18 cellular contexts compared by ENCODE assay signal in the genomic region with DNA sequence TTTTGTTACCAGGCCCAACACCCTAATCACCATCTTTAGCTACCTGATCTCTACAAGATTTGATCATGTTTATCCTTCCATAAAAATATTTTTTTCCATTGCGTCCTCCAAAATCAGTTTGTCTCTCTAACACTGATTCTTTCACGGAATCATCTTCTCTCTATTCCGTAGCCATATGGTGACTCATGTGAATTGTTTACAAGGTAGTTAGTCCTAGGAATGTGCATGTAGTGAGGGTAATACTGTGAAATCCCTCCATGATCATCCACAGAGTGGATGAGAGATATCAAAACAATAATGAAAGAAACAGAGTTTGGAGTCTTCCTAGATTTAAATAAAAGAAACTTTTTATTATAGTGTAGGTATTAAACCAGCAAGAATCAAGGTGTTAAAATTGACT.
A peak's percentile ranks its signal among the peaks of the same experiment; 100 is the strongest.
DNase-seq lines count a peak whose midpoint lies in the region; FAIRE-seq and TF ChIP-seq lines count a peak whose summit lies in the region.
"Had no signal": no experiment of that assay in that cellular context is flagged by ENCODE, and none has a peak within 500 bp of the region (broad histone marks: within the 10 kb centered on the region; RNA-seq: fewer than 3 reads in every experiment).

No MANE protein-coding gene starts in this region.

- intact Hi-C loops in ascending aorta (cut with DNase I) = no loop called here

- H3K36me3 ChIP-seq in ascending aorta = no peaks in the 10 kb centered on the region
- H3K36me3 ChIP-seq: BLaER1 treated with 17β-estradiol and CSF1 and Interleukin-3, amounts not matched to agents 10 nM and 100 nM; HAP-1 had no signal

- H3K4me3 ChIP-seq in fibroblast of villous mesenchyme (ENCODE audit: low read depth, low read length) (no peak overlapping the region), ascending aorta (no peak overlapping the region)
- H3K4me3 ChIP-seq: BLaER1 treated with 17β-estradiol and CSF1 and Interleukin-3, amounts not matched to agents 10 nM and 100 nM; GM12878; GM23248; HAP-1 had no signal

- DNase-seq in ELR (ENCODE audit: low read depth) (peak; percentile 79), M059J (ENCODE audit: low read depth) (peak; percentile 16), fibroblast of villous mesenchyme (ENCODE audit: low read depth) (peak; percentile 59), RCC 7860 (ENCODE audit: low spot score) (no peak), NCI-H187 treated with DMSO at 0.1 percent for 48 hours (lab: John Stamatoyannopoulos, UW) (no peak), amygdala (lab: John Stamatoyannopoulos, UW) (no peak), ascending aorta (ENCODE audit: low spot score in 2 of 2) (no peak)
- DNase-seq: CD4-positive, CD25-positive, alpha-beta regulatory T cell; CD8-positive, alpha-beta memory T cell; COR-L47; GM23248; HFFc6; KBM-7 had no signal

- FAIRE-seq in RCC 7860 (lab: Jason Lieb, UNC) = no peak
- FAIRE-seq: D721Med, GM12878, HTR-8/SVneo had no signal

- H3K9me3 ChIP-seq in ascending aorta = peaks cover 5 to 15% of the 10 kb centered on the region in 2 donors

- H3K27ac ChIP-seq in ascending aorta = no peak overlapping the region
- H3K27ac ChIP-seq: BLaER1 treated with 17β-estradiol and CSF1 and Interleukin-3, amounts not matched to agents 10 nM and 100 nM; GM23248 had no signal

- no peaks in the 10 kb centered on the region for H3K4me1 ChIP-seq in ascending aorta
- H3K4me1 ChIP-seq: HAP-1 had no signal

- TF ChIP-seq CTCF in fibroblast of villous mesenchyme (IDR thresholded peaks at IDR 0.05; ENCODE audit: insufficient read depth, low read depth, low read length) (no peak), ascending aorta (IDR thresholded peaks at IDR 0.05) (no peak)

- no peaks in the 10 kb centered on the region for H3K27me3 ChIP-seq in ascending aorta
- H3K27me3 ChIP-seq: BLaER1 treated with 17β-estradiol and CSF1 and Interleukin-3, amounts not matched to agents 10 nM and 100 nM had no signal

Comparison
In these comparisons a context has a peak if more than half of its experiments do, and no peak if none do; other contexts are left out.
1. DNase-seq: peak in ELR (single experiment), M059J (single experiment) and fibroblast of villous mesenchyme (single experiment); none in RCC 7860 (single experiment), NCI-H187 treated with DMSO at 0.1 percent for 48 hours (single experiment), amygdala (0 of 56) and ascending aorta (0 of 2).